ENCODE assay signal across 8 cellular contexts in the genomic region with DNA sequence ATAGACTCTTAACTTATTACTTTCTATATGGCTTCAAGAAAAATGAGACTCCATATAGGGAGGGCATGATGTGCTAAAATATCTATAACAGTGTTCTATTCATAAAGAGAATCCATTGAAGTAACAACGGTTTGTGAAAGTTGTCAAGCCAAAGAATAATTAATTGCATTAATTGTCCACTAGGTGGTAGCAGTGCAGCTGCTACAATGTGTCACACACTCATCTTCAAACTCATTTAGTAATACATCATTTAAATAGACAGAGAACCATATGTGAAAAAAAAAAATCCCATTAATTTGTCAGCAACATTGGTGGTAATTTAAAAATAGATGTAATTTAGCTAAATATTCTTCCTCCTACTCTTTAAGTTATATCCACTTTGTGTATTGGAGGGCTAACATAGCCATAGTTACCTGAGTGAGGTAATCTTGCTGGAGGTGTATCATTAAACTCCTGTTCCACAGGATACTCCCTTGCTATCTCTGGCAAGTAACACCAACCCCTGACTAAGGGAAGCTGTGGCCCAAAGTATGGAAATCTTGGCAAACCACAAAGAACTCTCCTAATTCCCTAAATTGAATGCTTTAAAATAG. TPM values are rescaled to one million over a fixed set of nuclear protein-coding genes. Genes with fewer than 3 reads are reported as not detected.
A peak's percentile ranks its signal among the peaks of the same experiment; 100 is the strongest.
DNase-seq lines count a peak whose midpoint lies in the region; ATAC-seq and TF ChIP-seq lines count a peak whose summit lies in the region.
"Had no signal": no experiment of that assay in that cellular context is flagged by ENCODE, and none has a peak within 500 bp of the region (broad histone marks: within the 10 kb centered on the region; RNA-seq: fewer than 3 reads in every experiment).

No MANE protein-coding gene starts in this region.

- H3K36me3 ChIP-seq in NT2/D1 (ENCODE audit: insufficient read depth, insufficient read length, low read length) (no peaks in the 10 kb centered on the region), mucosa of descending colon (ENCODE audit: low read depth) (no peaks in the 10 kb centered on the region)

- H3K27me3 Mint-ChIP-seq in T-helper 2 cell treated with Interferon-gamma antibody and Interleukin-4, amounts not matched to agents 5 μg/mL and 100 μg/mL, for 36 hours (ENCODE audit: low read depth): peaks cover 2% of the 10 kb centered on the region

- no peak overlapping the region for H3K4me3 Mint-ChIP-seq in T-helper 2 cell treated with Interferon-gamma antibody and Interleukin-4, amounts not matched to agents 5 μg/mL and 100 μg/mL, for 36 hours
- H3K4me3 Mint-ChIP-seq: activated T-cell treated with anti-CD3 and anti-CD28 coated beads, Interleukin-2, amount 50 U/mL, for 72 hours had no signal

- no peaks in the 10 kb centered on the region for H3K9me3 ChIP-seq in NT2/D1 (ENCODE audit: insufficient read depth, low read length)
- H3K9me3 ChIP-seq in mucosa of descending colon: no peaks in the 10 kb centered on the region

- peak; percentile 55 for DNase-seq in G401 (ENCODE audit: low spot score)
- DNase-seq in NT2/D1 (ENCODE audit: low read depth, low spot score): peak; percentile 6
- DNase-seq in dermis microvascular lymphatic vessel endothelial cell (ENCODE audit: low read depth in 2 of 2): peak; percentile 48 to 67
- DNase-seq in mucosa of descending colon: no peak
- DNase-seq in T-helper 2 cell treated with Interferon-gamma antibody and Interleukin-4, amounts not matched to agents 5 μg/mL and 100 μg/mL, for 36 hours (ENCODE audit: low spot score): no peak
- DNase-seq: activated T-cell treated with anti-CD3 and anti-CD28 coated beads, Interleukin-2, amount 50 U/mL, for 72 hours had no signal

- in situ Hi-C loops in G401 (cut with HindIII; ENCODE audit: low sequenced_read_pairs): no loop called here

- intact Hi-C loops in mucosa of descending colon (cut with DNase I, micrococcal nuclease): loop anchor here (5.0 kb wide), 2 partner anchors 81 to 86 kb away; no protein-coding TSS in a partner anchor

- H3K27ac Mint-ChIP-seq in T-helper 2 cell treated with Interferon-gamma antibody and Interleukin-4, amounts not matched to agents 5 μg/mL and 100 μg/mL, for 36 hours: no peak overlapping the region

- ATAC-seq in GM19463 (IDR thresholded peaks at IDR 0.05; ENCODE audit: unreplicated experiment) (peak; percentile 72), HG03520 (IDR thresholded peaks at IDR 0.05; ENCODE audit: unreplicated experiment) (peak; percentile 89), mucosa of descending colon (peak; percentile 59)

- no peaks in the 10 kb centered on the region for H3K9me3 Mint-ChIP-seq in T-helper 2 cell treated with Interferon-gamma antibody and Interleukin-4, amounts not matched to agents 5 μg/mL and 100 μg/mL, for 36 hours
- H3K9me3 Mint-ChIP-seq: activated T-cell treated with anti-CD3 and anti-CD28 coated beads, Interleukin-2, amount 50 U/mL, for 72 hours had no signal

- no peaks in the 10 kb centered on the region for H3K4me1 Mint-ChIP-seq in T-helper 2 cell treated with Interferon-gamma antibody and Interleukin-4, amounts not matched to agents 5 μg/mL and 100 μg/mL, for 36 hours (ENCODE audit: low read depth)

- H3K27me3 ChIP-seq in NT2/D1 (ENCODE audit: insufficient read depth, insufficient read length): no peaks in the 10 kb centered on the region

- H3K4me1 ChIP-seq in NT2/D1 (ENCODE audit: insufficient read depth, insufficient read length) (no peaks in the 10 kb centered on the region), mucosa of descending colon (ENCODE audit: low read depth) (no peaks in the 10 kb centered on the region)

- no peaks in the 10 kb centered on the region for H3K36me3 Mint-ChIP-seq in T-helper 2 cell treated with Interferon-gamma antibody and Interleukin-4, amounts not matched to agents 5 μg/mL and 100 μg/mL, for 36 hours (ENCODE audit: low read depth)

- H3K9ac ChIP-seq in NT2/D1 (ENCODE audit: insufficient read length, low read depth): no peak overlapping the region

- peak; percentile 68 for TF ChIP-seq CTCF in mucosa of descending colon (IDR thresholded peaks at IDR 0.05)

- no peak overlapping the region for H3K4me3 ChIP-seq in NT2/D1 (ENCODE audit: insufficient read length, low read depth)
- no peak overlapping the region for H3K4me3 ChIP-seq in mucosa of descending colon

RNA-seq across cellular contexts. Expression of gene CPA3, which starts 3.7 kb away (rescaled TPM):
- total RNA-seq in G401 (2014; rRNA removed; shearing (Covaris generic)): not detected in 2 replicates
- total RNA-seq in dermis microvascular lymphatic vessel endothelial cell (0.51 TPM in 1 of 2 replicates, not detected in the other), mucosa of descending colon (10 to 100 TPM in 2 of 3 donors, 1 to 10 TPM in 1; 1.8 to 20.6 (median 13.8) TPM)
- total RNA-seq: activated T-cell treated with anti-CD3 and anti-CD28 coated beads, Interleukin-2, amount 50 U/mL, for 72 hours had no signal

RNA-seq across cellular contexts. Expression of gene CPB1, which starts 33.8 kb away (rescaled TPM):
- not detected in 2 replicates for total RNA-seq in G401 (2014; rRNA removed; shearing (Covaris generic))
- total RNA-seq in dermis microvascular lymphatic vessel endothelial cell (not detected in 2 replicates), mucosa of descending colon (under 1 TPM in 2 of 3 donors, not detected in 1; 0.70 to 0.92 TPM)
- total RNA-seq: activated T-cell treated with anti-CD3 and anti-CD28 coated beads, Interleukin-2, amount 50 U/mL, for 72 hours had no signal

Comparison
In these comparisons a context has a peak if more than half of its experiments do, and no peak if none do; other contexts are left out.
1. DNase-seq: peak in G401 (single experiment), NT2/D1 (single experiment) and dermis microvascular lymphatic vessel endothelial cell (2 of 2); none in mucosa of descending colon (0 of 3) and T-helper 2 cell treated with Interferon-gamma antibody and Interleukin-4, amounts not matched to agents 5 μg/mL and 100 μg/mL, for 36 hours (single experiment).
2. Peak in every context shown above with its lines, with median percentiles within 50 percentile points of each other: ATAC-seq.